ENCODE assay signal across 9 cellular contexts in genomic region chr14:105582639-105583038, GRCh38. TPM values are rescaled to one million over a fixed set of nuclear protein-coding genes. Genes with fewer than 3 reads are reported as not detected.
DNase-seq lines count a peak whose midpoint lies in the region; ATAC-seq, FAIRE-seq and TF ChIP-seq lines count a peak whose summit lies in the region.
"Had no signal": no experiment of that assay in that cellular context is flagged by ENCODE, and none has a peak within 500 bp of the region (broad histone marks: within the 10 kb centered on the region; RNA-seq: fewer than 3 reads in every experiment).

No MANE protein-coding gene starts in this region.

- H3K9me3 ChIP-seq in body of pancreas (no peaks in the 10 kb centered on the region), lower lobe of right lung (no peaks in the 10 kb centered on the region)

- peak; percentile 100 for FAIRE-seq in GM19239 (lab: Jason Lieb, UNC)

- H3K27me3 ChIP-seq in body of pancreas: no peaks in the 10 kb centered on the region
- H3K27me3 ChIP-seq in lower lobe of right lung (ENCODE audit: low read depth): no peaks in the 10 kb centered on the region

- H3K36me3 ChIP-seq in body of pancreas (replicated peaks in 1 of 2; ENCODE audit: insufficient read depth in 1 of 2, low read depth in 2 of 2) (no peaks in the 10 kb centered on the region), lower lobe of right lung (no peaks in the 10 kb centered on the region)

- ATAC-seq in body of pancreas (peak; percentile 42), lower lobe of right lung (peak; percentile 63 to 74), GM18909 (IDR thresholded peaks at IDR 0.05; ENCODE audit: poor library complexity, unreplicated experiment) (no peak)
- ATAC-seq: naive thymus-derived CD8-positive, alpha-beta T cell had no signal

- no peaks in the 10 kb centered on the region for H3K4me1 ChIP-seq in body of pancreas
- H3K4me1 ChIP-seq in lower lobe of right lung: no peaks in the 10 kb centered on the region

- TF ChIP-seq POLR2A in body of pancreas (IDR thresholded peaks at IDR 0.05): no peak

- TF ChIP-seq CTCF in AG10803 (conservative IDR thresholded peaks at IDR 0.05; ENCODE audit: low read length) (no peak), body of pancreas (IDR thresholded peaks at IDR 0.05) (no peak), lower lobe of right lung (IDR thresholded peaks at IDR 0.05) (no peak)

- intact Hi-C loops in body of pancreas (cut with DNase I) (no loop called here), lower lobe of right lung (cut with DNase I) (loop anchor here (10.0 kb wide), 1 partner anchor 122 kb away; no protein-coding TSS in a partner anchor)

- peak; percentile 2 for DNase-seq in AG10803 (ENCODE audit: low read depth)
- no peak for DNase-seq in GM19239 (ENCODE audit: insufficient read length, low spot score)
- DNase-seq in body of pancreas: no peak
- DNase-seq in lower lobe of right lung: no peak
- DNase-seq in NCI-H2196 (lab: John Stamatoyannopoulos, UW; ENCODE audit: unreplicated experiment): no peak
- DNase-seq in NK-92 treated with Interleukin-12 subunit alpha and Interleukin-12 subunit beta, amount 100 ng/mL, for 24 hours (lab: John Stamatoyannopoulos, UW): no peak
- no peak for DNase-seq in middle frontal gyrus (ENCODE audit: extremely low spot score, low spot score)

- H3K4me3 ChIP-seq in AG10803 (ENCODE audit: low read length) (no peak overlapping the region), body of pancreas (no peak overlapping the region), lower lobe of right lung (no peak overlapping the region)

- H3K27ac ChIP-seq in body of pancreas (no peak overlapping the region), lower lobe of right lung (no peak overlapping the region)

- WGBS in body of pancreas, 2 donors: 60 to 74% methylated on average over 4 of the region's 4 CpGs

RNA-seq across cellular contexts. Expression of gene TMEM121, which starts 56.3 kb away (rescaled TPM):
- total RNA-seq in body of pancreas (10 to 100 TPM in 1 of 2 donors, 1 to 10 TPM in 1; 4.2 to 13.8 TPM), lower lobe of right lung (3.0 TPM)
